Comparison of ENCODE assay signal across 25 cellular contexts in the genomic region with DNA sequence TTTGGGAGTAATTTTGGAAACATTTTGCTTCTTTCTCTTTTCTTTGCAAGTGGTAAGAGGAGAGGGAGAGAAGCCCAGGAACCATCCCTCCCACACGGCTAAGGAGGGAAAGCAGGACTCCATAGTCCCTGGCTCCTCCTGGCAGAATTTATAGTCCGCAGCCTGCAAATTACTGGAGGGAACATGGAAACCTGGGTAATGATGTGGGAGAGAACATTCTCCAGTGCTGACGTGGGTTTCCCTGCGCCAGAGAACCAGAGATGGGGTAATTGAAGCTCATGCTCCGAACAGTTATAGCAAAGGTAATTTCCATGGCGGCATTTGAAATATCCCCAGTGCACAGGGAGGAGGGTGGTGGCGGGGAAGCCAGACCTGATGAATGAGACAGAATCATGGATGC.
"Had no signal": no experiment of that assay in that cellular context is flagged by ENCODE, and none has a peak within 500 bp of the region (broad histone marks: within the 10 kb centered on the region; RNA-seq: fewer than 3 reads in every experiment).

No MANE protein-coding gene starts in this region.

- H3K4me3 ChIP-seq: SK-N-MC had no signal

- H3K27ac ChIP-seq: SK-N-MC had no signal

- ATAC-seq: activated CD8-positive, alpha-beta memory T cell treated with anti-CD3 and anti-CD28 coated beads, Interleukin-2, amount 10 ng/mL, durations not matched to agents 7 days and 5 days; activated naive CD4-positive, alpha-beta T cell treated with anti-CD3 and anti-CD28 coated beads, Interleukin-2, amount 50 U/mL, for 72 hours; activated naive CD8-positive, alpha-beta T cell treated with anti-CD3 and anti-CD28 coated beads, Interleukin-2, amount 50 U/mL, for 24 hours; activated T-cell treated with anti-CD3 and anti-CD28 coated beads, Interleukin-2, amount 50 U/mL, for 4 hours; Right ventricle myocardium inferior; T-cell had no signal

- DNase-seq: activated B cell treated with CpG ODN at 0.5 μM for 24 hours; activated CD4-positive, alpha-beta T cell treated with anti-CD3 and anti-CD28 coated beads for 1 hour; activated CD4-positive, alpha-beta T cell treated with anti-CD3 and anti-CD28 coated beads, Interleukin-2, amount 10 ng/mL, durations not matched to agents 24 days and 14 days; activated CD4-positive, alpha-beta T cell treated with anti-CD3 and anti-CD28 coated beads, Interleukin-2, amount 50 U/mL, for 48 hours; activated CD8-positive, alpha-beta memory T cell treated with anti-CD3 and anti-CD28 coated beads, Interleukin-2, amount 10 ng/mL, durations not matched to agents 7 days and 5 days; activated effector memory CD4-positive, alpha-beta T cell treated with anti-CD3 and anti-CD28 coated beads, Interleukin-2, amount 50 U/mL, for 16 hours; activated naive CD4-positive, alpha-beta T cell treated with Interleukin-2 at 50 U/mL for 16 hours; activated naive CD8-positive, alpha-beta T cell treated with anti-CD3 and anti-CD28 coated beads, Interleukin-2, amount 50 U/mL, for 24 hours; activated T-cell treated with anti-CD3 and anti-CD28 coated beads, Interleukin-2, amount 50 U/mL, for 4 hours; amygdala; KBM-7; NCI-H1092; NCI-H1417; NCI-H2029; NCI-H2107; NCI-H2171 treated with DMSO at 0.1 percent for 48 hours; NCI-H226; NCI-H526 treated with DMSO at 0.1 percent for 48 hours; NCI-H82; T-cell; T-helper 2 cell; T1000 had no signal
